Comparison of ENCODE assay signal across 16 cellular contexts in the genomic region with DNA sequence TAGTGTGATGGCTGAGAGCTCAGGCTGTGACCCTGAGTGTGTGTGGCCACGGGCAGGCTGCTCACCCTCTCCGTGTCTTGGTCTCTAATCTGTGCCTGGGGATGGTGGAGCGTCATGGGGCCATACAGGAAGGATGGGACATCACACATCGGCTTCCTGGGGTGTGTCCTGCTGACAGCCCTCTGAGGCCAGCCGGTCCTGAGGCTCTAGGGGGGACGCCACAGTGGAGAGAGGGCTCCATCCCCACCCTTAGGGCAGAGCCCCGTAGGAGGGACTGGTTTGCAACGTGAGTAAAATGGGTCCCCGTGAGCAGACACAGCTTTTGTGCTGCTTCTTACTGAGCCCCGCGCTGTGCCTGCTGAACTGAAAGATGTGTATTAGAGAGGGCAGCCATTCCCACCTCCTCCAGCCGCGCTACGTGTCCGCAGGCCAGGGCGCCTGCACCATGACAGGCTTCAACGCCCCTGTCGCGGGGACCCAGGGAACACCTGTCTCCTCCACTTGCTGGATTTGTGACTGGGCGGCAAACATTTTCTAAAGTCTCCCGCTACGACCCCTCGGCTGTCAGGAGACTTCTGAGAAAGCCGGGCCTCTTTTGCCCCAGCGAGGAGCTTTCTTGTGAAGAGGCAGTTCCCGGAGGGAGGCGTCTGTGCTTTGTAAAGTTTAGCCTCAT. TPM values are rescaled to one million over a fixed set of nuclear protein-coding genes. Genes with fewer than 3 reads are reported as not detected.
DNase-seq lines count a peak whose midpoint lies in the region; ATAC-seq, FAIRE-seq and TF ChIP-seq lines count a peak whose summit lies in the region.
"Had no signal": no experiment of that assay in that cellular context is flagged by ENCODE, and none has a peak within 500 bp of the region (broad histone marks: within the 10 kb centered on the region; RNA-seq: fewer than 3 reads in every experiment).

No MANE protein-coding gene starts in this region.

- no peak overlapping the region for H4K8ac ChIP-seq in IMR-90 (ENCODE audit: low read depth in 2 of 2, low read length in 2 of 2)

- H4K91ac ChIP-seq in IMR-90 (ENCODE audit: insufficient read depth, low read depth, low read length), result no peak overlapping the region

- H2BK120ac ChIP-seq in IMR-90 (ENCODE audit: low read depth, low read length), result no peak overlapping the region

- H3K9ac ChIP-seq in IMR-90 (ENCODE audit: low read depth, low read length) (no peak overlapping the region), kidney (ENCODE audit: low read length in 2 of 2) (peak overlapping the region in 1 of 2 donors; percentile 40)

- H3K9me3 Mint-ChIP-seq in chondrocyte (ENCODE audit: low read depth), result no peaks in the 10 kb centered on the region
- H3K9me3 Mint-ChIP-seq: activated T-helper 2 cell treated with anti-CD3 and anti-CD28 coated beads, Interferon-gamma antibody, Interleukin-2, Interleukin-4, amounts not matched to agents 10 μg/mL and 5 μg/mL and 100 μg/mL, durations not matched to agents 14 hours and 24 hours and 36 hours had no signal

- H3K4me3 ChIP-seq in IMR-90 (ENCODE audit: insufficient read depth, low read depth, low read length) (no peak overlapping the region), kidney (ENCODE audit: low read length in 2 of 2) (no peak overlapping the region), sigmoid colon (no peak overlapping the region)
- H3K4me3 ChIP-seq: pancreas had no signal

- H2BK20ac ChIP-seq in IMR-90 (ENCODE audit: low read depth, low read length), result no peak overlapping the region

- intact Hi-C loops in IMR-90 (cut with micrococcal nuclease), result no loop called here
- intact Hi-C loops in kidney (cut with DNase I), result no loop called here
- intact Hi-C loops in sigmoid colon (cut with DNase I), result no loop called here

- H2AK5ac ChIP-seq in IMR-90 (ENCODE audit: low read depth, low read length), result no peak overlapping the region

- no peak overlapping the region for H2AK9ac ChIP-seq in IMR-90 (replicated peaks; ENCODE audit: low read depth, low read length, poor library complexity)

- BruUV-seq in IMR-90 (replicated peaks; lab: Mats Ljungman, UMichigan), result no TSS peak

- POLR2A ChIA-PET in IMR-90 (lab: Charles Lee; ENCODE audit: unreplicated experiment), result no interaction called here

- H2BK5ac ChIP-seq in IMR-90 (ENCODE audit: low read depth, low read length, poor library complexity, severe bottlenecking), result no peak overlapping the region

- no peak overlapping the region for H3K18ac ChIP-seq in IMR-90 (ENCODE audit: low read depth, low read length)

- no peak overlapping the region for H4K5ac ChIP-seq in IMR-90 (ENCODE audit: low read depth, low read length)

- WGBS in IMR-90 (ENCODE audit: extremely low coverage in 2 of 2, insufficient read length in 1 of 2), 2 experiments, result 81% methylated on average over 7 of the region's 27 CpGs; no CpG with 5 or more reads in 1 of the 2 experiments
- WGBS in sigmoid colon, 2 donors, result 77 to 81% methylated on average over 27 of the region's 27 CpGs

- peaks cover 1% of the 10 kb centered on the region for H3K36me3 Mint-ChIP-seq in chondrocyte (ENCODE audit: low read depth)

- H3K4ac ChIP-seq in IMR-90 (ENCODE audit: low read depth, low read length), result no peak overlapping the region

- TF ChIP-seq EP300 in sigmoid colon (IDR thresholded peaks at IDR 0.05), result no peak

- H3K9me3 ChIP-seq in IMR-90 (ENCODE audit: control insufficient read depth, insufficient read depth, low read length) (no peaks in the 10 kb centered on the region), kidney (ENCODE audit: control insufficient read depth in 1 of 2, low read length in 2 of 2) (no peaks in the 10 kb centered on the region), sigmoid colon (no peaks in the 10 kb centered on the region)
- H3K9me3 ChIP-seq: pancreas had no signal

- no peak for TF ChIP-seq RAD21 in IMR-90 (IDR thresholded peaks at IDR 0.05; ENCODE audit: low read length)

- TF ChIP-seq POLR2A in IMR-90 (IDR thresholded peaks at IDR 0.05; ENCODE audit: low read depth, low read length) (no peak), sigmoid colon (IDR thresholded peaks at IDR 0.05) (no peak)

- no peak overlapping the region for H3K4me2 ChIP-seq in IMR-90 (ENCODE audit: low read depth, low read length)

- no peaks in the 10 kb centered on the region for H3K27me3 ChIP-seq in IMR-90 (ENCODE audit: control insufficient read depth, insufficient read depth, low read length)
- H3K27me3 ChIP-seq in sigmoid colon, result no peaks in the 10 kb centered on the region
- H3K27me3 ChIP-seq: pancreas had no signal

- dilution Hi-C loops in IMR-90 (cut with HindIII; ENCODE audit: low sequenced_read_pairs, unreplicated experiment), result no loop called here

- no peak overlapping the region for H3K4me3 Mint-ChIP-seq in chondrocyte (ENCODE audit: unreplicated experiment)

- H3K4me1 ChIP-seq in IMR-90 (ENCODE audit: control insufficient read depth, insufficient read depth, low read length) (peaks cover 8% of the 10 kb centered on the region; the same call in 1 of the 2 replicates), kidney (ENCODE audit: control insufficient read depth in 1 of 2, insufficient read depth in 1 of 2, low read depth in 1 of 2, low read length in 2 of 2) (peaks cover 56 to 74% of the 10 kb centered on the region in 2 donors), sigmoid colon (peaks cover 0 to 18% (median 8%) of the 10 kb centered on the region in 4 donors)
- H3K4me1 ChIP-seq: pancreas had no signal

- H3K23ac ChIP-seq in IMR-90 (ENCODE audit: low read depth, low read length), result no peak overlapping the region

- H3K27ac Mint-ChIP-seq in chondrocyte (ENCODE audit: unreplicated experiment), result no peak overlapping the region
- H3K27ac Mint-ChIP-seq: activated T-helper 2 cell treated with anti-CD3 and anti-CD28 coated beads, Interferon-gamma antibody, Interleukin-2, Interleukin-4, amounts not matched to agents 10 μg/mL and 5 μg/mL and 100 μg/mL, durations not matched to agents 14 hours and 24 hours and 36 hours had no signal

- H3K36me3 ChIP-seq in IMR-90 (ENCODE audit: control insufficient read depth, insufficient read depth, low read length) (peaks cover 8% of the 10 kb centered on the region; the same call in 1 of the 2 replicates), kidney (ENCODE audit: control insufficient read depth in 1 of 2, insufficient read depth in 2 of 2, low read length in 2 of 2) (no peaks in the 10 kb centered on the region), sigmoid colon (no peaks in the 10 kb centered on the region)
- H3K36me3 ChIP-seq: pancreas had no signal

- no peak for ATAC-seq in IMR-90 (ENCODE audit: low read depth)
- ATAC-seq in HG03097 (IDR thresholded peaks at IDR 0.05; ENCODE audit: low FRiP score, unreplicated experiment), result no peak
- ATAC-seq: pancreas, PC-3 had no signal

- in situ Hi-C loops in IMR-90 (cut with MboI; ENCODE audit: low sequenced_read_pairs), result no loop called here

- peaks cover 58% of the 10 kb centered on the region for H3K4me1 Mint-ChIP-seq in chondrocyte (ENCODE audit: low read depth)

- FAIRE-seq in kidney (lab: Jason Lieb, UNC), result no peak
- FAIRE-seq: pancreas had no signal

- H3K27me3 Mint-ChIP-seq in chondrocyte (ENCODE audit: low read depth), result no peaks in the 10 kb centered on the region

- H3K9me1 ChIP-seq in IMR-90 (ENCODE audit: insufficient read depth, low read length), result peaks cover 3% of the 10 kb centered on the region

- H4K20me1 ChIP-seq in IMR-90 (ENCODE audit: insufficient read depth, low read length), result peaks cover 99% of the 10 kb centered on the region

- H3K27ac ChIP-seq in IMR-90 (ENCODE audit: insufficient read depth, low read length), result no peak overlapping the region
- H3K27ac ChIP-seq in kidney (ENCODE audit: low read depth in 2 of 2, low read length in 2 of 2), result peak overlapping the region in 1 of 2 donors; percentile 81
- peak overlapping the region in 1 of 4 donors; percentile 1 for H3K27ac ChIP-seq in sigmoid colon
- H3K27ac ChIP-seq: pancreas had no signal

- DNase-seq in IMR-90, result no peak
- DNase-seq in chondrocyte (ENCODE audit: low spot score), result peak; percentile 79
- peak; percentile 68 for DNase-seq in kidney
- peak; percentile 68 for DNase-seq in sigmoid colon
- no peak for DNase-seq in GM20000 (ENCODE audit: low spot score)
- no peak for DNase-seq in DMS79 treated with DMSO at 0.1 percent for 48 hours (lab: John Stamatoyannopoulos, UW)
- no peak for DNase-seq in NCI-H748 treated with DMSO at 0.1 percent for 48 hours (lab: John Stamatoyannopoulos, UW)
- DNase-seq: activated CD4-positive, alpha-beta T cell treated with anti-CD3 and anti-CD28 coated beads for 1 hour; H7; NCI-H2171 treated with DMSO at 0.1 percent for 48 hours; NCI-H774; PC-3; stimulated activated CD8-positive, alpha-beta memory T cell treated with anti-CD3 and anti-CD28 coated beads, Interleukin-4, amount 100 ng/mL, for 48 hours had no signal

- peak overlapping the region; percentile 65 for H2AFZ ChIP-seq in IMR-90 (replicated peaks; ENCODE audit: low read length, poor library complexity)

- CTCF ChIA-PET in IMR-90 (lab: Yijun Ruan, JAX), result no interaction called here

- peaks cover 13 to 89% of the 10 kb centered on the region in 2 experiments for H3K79me1 ChIP-seq in IMR-90 (ENCODE audit: low read depth in 1 of 2, low read length in 2 of 2)

- H3K56ac ChIP-seq in IMR-90 (ENCODE audit: extremely low read depth, insufficient read depth, low read length), result no peak overlapping the region

- no peak overlapping the region; the same call in 1 of the 2 replicates for H3K14ac ChIP-seq in IMR-90 (replicated peaks; ENCODE audit: low read depth, low read length)

- H2BK15ac ChIP-seq in IMR-90 (ENCODE audit: low read depth, low read length), result no peak overlapping the region

- TF ChIP-seq CTCF in IMR-90 (conservative IDR thresholded peaks at IDR 0.05; ENCODE audit: low read depth, low read length) (no peak), chondrocyte (IDR thresholded peaks at IDR 0.05) (no peak), kidney (IDR thresholded peaks at IDR 0.05; ENCODE audit: borderline replicate concordance, extremely low read depth, insufficient read depth) (no peak), sigmoid colon (IDR thresholded peaks at IDR 0.05) (no peak), GM20000 (IDR thresholded peaks at IDR 0.05; ENCODE audit: extremely low read depth, missing control alignments) (no peak)

TF ChIP-seq in IMR-90, 13 proteins besides CTCF, POLR2A, EP300 and RAD21 (continues in another document):
- TF ChIP-seq MAZ (IDR thresholded peaks at IDR 0.05; ENCODE audit: borderline replicate concordance, low read depth, low read length) (no peak), BHLHE40 (IDR thresholded peaks at IDR 0.05; ENCODE audit: low read depth, low read length) (no peak), CEBPB (IDR thresholded peaks at IDR 0.05; ENCODE audit: low read depth, low read length) (no peak), MAFK (IDR thresholded peaks at IDR 0.05; ENCODE audit: low read depth, low read length) (no peak)

RNA-seq across cellular contexts. Expression of a gene that starts 8.1 kb away (rescaled TPM):
- total RNA-seq in IMR-90 (2012; rRNA removed), result 4.3 and 6.7 TPM in 2 replicates
- polyA plus RNA-seq in IMR-90 (2012; rRNA removed), result 46.7 and 52.6 TPM in 2 replicates
- 66.0 and 124 TPM in 2 replicates for polyA plus RNA-seq in IMR-90 (2012; cell fraction: cytosol; rRNA removed)
- 136 and 394 TPM in 2 replicates for polyA plus RNA-seq in IMR-90 (2012; cell fraction: nucleus; rRNA removed; ENCODE audit: low replicate concordance)
- total RNA-seq in chondrocyte, result 322 to 628 TPM (median 616 TPM) in 3 replicates
- total RNA-seq in kidney, result 316 TPM
- 150 TPM for polyA plus RNA-seq in kidney (ENCODE audit: insufficient read depth, low read depth, low replicate concordance)
- total RNA-seq in sigmoid colon, result 100 to 1,000 TPM in 3 of 4 donors, 10 to 100 TPM in 1; 39.7 to 197 (median 103) TPM
- 10 to 100 TPM in 1 of 3 donors, 1 to 10 TPM in 2; 4.4 to 34.8 (median 5.4) TPM for polyA plus RNA-seq in sigmoid colon

Comparison
In these comparisons a context has a peak if more than half of its experiments do, and no peak if none do; other contexts are left out.
1. DNase-seq: peak in chondrocyte (single experiment), kidney (single experiment) and sigmoid colon (single experiment); none in IMR-90 (single experiment), GM20000 (single experiment), DMS79 treated with DMSO at 0.1 percent for 48 hours (single experiment) and NCI-H748 treated with DMSO at 0.1 percent for 48 hours (single experiment).